In genomic region chr5:74035521-74035937, GRCh38 we compare ENCODE assay signal across 8 cellular contexts.
DNase-seq lines count a peak whose midpoint lies in the region; ATAC-seq and TF ChIP-seq lines count a peak whose summit lies in the region.

No MANE protein-coding gene starts in this region.

- DNase-seq in EH (ENCODE audit: low read depth) (peak; percentile 77), HCEC 1CT (peak; percentile 79), NCI-H524 (lab: John Stamatoyannopoulos, UW) (peak; percentile 67 to 72), breast epithelium (ENCODE audit: low spot score in 2 of 2) (no peak), SIG-M5 treated with dmso at 0.1 percent for 504 hours (lab: John Stamatoyannopoulos, UW; ENCODE audit: unreplicated experiment) (no peak)
- no peak for DNase-seq in activated CD4-positive, alpha-beta T cell treated with anti-CD3 and anti-CD28 coated beads for 48 hours

- no peaks in the 10 kb centered on the region for H3K9me3 ChIP-seq in breast epithelium
- H3K9me3 ChIP-seq in liver (ENCODE audit: control insufficient read depth in 4 of 4, low read length in 3 of 4): no peaks in the 10 kb centered on the region

- WGBS in liver: 48% methylated on average over 6 of the region's 6 CpGs

- no peak for TF ChIP-seq POLR2A in breast epithelium (IDR thresholded peaks at IDR 0.05)

- H3K4me3 ChIP-seq in breast epithelium (no peak overlapping the region), liver (ENCODE audit: low read depth in 1 of 3, low read length in 3 of 3) (no peak overlapping the region)

- TF ChIP-seq CTCF in breast epithelium (IDR thresholded peaks at IDR 0.05) (peak in 2 of 3 donors; percentile 24 to 26), liver (IDR thresholded peaks at IDR 0.05; ENCODE audit: low read depth, low read length, missing input control) (peak; percentile 28)

- peak; percentile 78 to 90 for TF ChIP-seq RAD21 in liver (IDR thresholded peaks at IDR 0.05)

- H3K27me3 ChIP-seq in breast epithelium: no peaks in the 10 kb centered on the region
- H3K27me3 ChIP-seq in liver (ENCODE audit: control insufficient read depth in 4 of 4, insufficient read depth in 4 of 4, low read length in 3 of 4): no peaks in the 10 kb centered on the region

- no peaks in the 10 kb centered on the region for H3K4me1 ChIP-seq in breast epithelium
- no peaks in the 10 kb centered on the region for H3K4me1 ChIP-seq in liver (ENCODE audit: control insufficient read depth in 4 of 4, insufficient read depth in 4 of 4, low read length in 3 of 4)

- peak overlapping the region in 1 of 2 donors; percentile 33 for H3K27ac ChIP-seq in breast epithelium
- no peak overlapping the region for H3K27ac ChIP-seq in liver (ENCODE audit: low read depth in 1 of 2, low read length in 2 of 2)

- H3K36me3 ChIP-seq in breast epithelium (no peaks in the 10 kb centered on the region), liver (ENCODE audit: control insufficient read depth in 4 of 4, insufficient read depth in 3 of 4, low read depth in 1 of 4, low read length in 3 of 4) (no peaks in the 10 kb centered on the region)

- no peak overlapping the region for H3K9ac ChIP-seq in liver (ENCODE audit: low read depth in 1 of 2, low read length in 2 of 2)

- ATAC-seq in GM19023 (IDR thresholded peaks at IDR 0.05; ENCODE audit: unreplicated experiment): no peak

- intact Hi-C loops in breast epithelium (cut with DNase I; ENCODE audit: low total_unique reads): no loop called here

TF ChIP-seq in liver, 16 proteins besides CTCF, POLR2A, EP300 and RAD21:
- TF ChIP-seq RXRA (IDR thresholded peaks at IDR 0.05) (peak in 1 of 2 donors; percentile 42), NR2F2 (IDR thresholded peaks at IDR 0.05) (peak; percentile 95), TAF1 (conservative IDR thresholded peaks at IDR 0.05) (no peak), GABPA (IDR thresholded peaks at IDR 0.05 in 1 of 2, conservative IDR thresholded peaks at IDR 0.05 in 1 of 2) (no peak)

Comparison
In these comparisons a context has a peak if more than half of its experiments do, and no peak if none do; other contexts are left out.
1. DNase-seq: peak in EH (single experiment), HCEC 1CT (single experiment) and NCI-H524 (2 of 2); none in breast epithelium (0 of 2), SIG-M5 treated with dmso at 0.1 percent for 504 hours (single experiment) and activated CD4-positive, alpha-beta T cell treated with anti-CD3 and anti-CD28 coated beads for 48 hours (single experiment).